ENCODE assay signal across 2 cellular contexts in the genomic region with DNA sequence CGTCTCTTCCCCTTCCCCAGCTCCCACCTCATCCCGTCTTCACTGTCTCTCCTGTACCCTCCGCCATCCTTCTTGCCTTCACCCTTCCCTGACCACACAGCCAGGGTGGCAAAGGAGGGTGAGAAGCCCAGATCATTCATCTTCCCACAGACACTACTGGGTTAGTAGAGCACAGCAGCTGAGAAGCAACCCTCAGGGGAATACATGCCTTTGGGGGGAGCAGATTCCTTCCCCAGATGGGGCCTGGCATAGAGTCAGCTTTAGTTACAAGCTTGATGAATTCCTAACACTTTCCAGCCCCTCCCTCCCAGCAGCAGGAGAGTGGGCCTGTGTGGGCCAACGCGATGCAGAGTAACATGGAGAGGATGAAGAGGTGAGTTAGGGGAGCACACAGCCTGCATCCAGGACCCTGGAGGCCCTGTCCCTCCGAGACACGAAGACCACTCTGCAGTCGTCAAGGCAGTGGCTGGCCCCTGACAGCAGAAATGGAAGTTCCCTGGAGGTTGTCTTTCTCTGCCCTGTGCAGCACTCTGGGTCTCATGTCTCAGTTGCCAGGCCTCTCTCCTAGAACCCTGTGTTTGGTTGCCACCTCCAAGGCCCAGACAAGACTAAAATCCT.
TF ChIP-seq lines count a peak whose summit lies in the region.

No MANE protein-coding gene starts in this region.

TF ChIP-seq in IMR-90, 13 proteins besides CTCF, POLR2A, EP300 and RAD21:
- TF ChIP-seq RFX5 (IDR thresholded peaks at IDR 0.05; ENCODE audit: low read depth, low read length): no peak
- no peak for TF ChIP-seq CEBPB (IDR thresholded peaks at IDR 0.05; ENCODE audit: low read depth, low read length)
- no peak for TF ChIP-seq USF2 (IDR thresholded peaks at IDR 0.05; ENCODE audit: low read depth, low read length)
- TF ChIP-seq, protein P1, sequence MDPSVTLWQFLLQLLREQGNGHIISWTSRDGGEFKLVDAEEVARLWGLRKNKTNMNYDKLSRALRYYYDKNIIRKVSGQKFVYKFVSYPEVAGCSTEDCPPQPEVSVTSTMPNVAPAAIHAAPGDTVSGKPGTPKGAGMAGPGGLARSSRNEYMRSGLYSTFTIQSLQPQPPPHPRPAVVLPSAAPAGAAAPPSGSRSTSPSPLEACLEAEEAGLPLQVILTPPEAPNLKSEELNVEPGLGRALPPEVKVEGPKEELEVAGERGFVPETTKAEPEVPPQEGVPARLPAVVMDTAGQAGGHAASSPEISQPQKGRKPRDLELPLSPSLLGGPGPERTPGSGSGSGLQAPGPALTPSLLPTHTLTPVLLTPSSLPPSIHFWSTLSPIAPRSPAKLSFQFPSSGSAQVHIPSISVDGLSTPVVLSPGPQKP (IDR thresholded peaks at IDR 0.05; ENCODE audit: borderline replicate concordance, low read depth, low read length): no peak
- no peak for TF ChIP-seq FOS (IDR thresholded peaks at IDR 0.05; ENCODE audit: low read depth, low read length)
- TF ChIP-seq RCOR1 (IDR thresholded peaks at IDR 0.05; ENCODE audit: insufficient replicate concordance, low read length): no peak
- TF ChIP-seq NFE2L2 (IDR thresholded peaks at IDR 0.05; ENCODE audit: low read depth, low read length): no peak
- no peak for TF ChIP-seq MAFK (IDR thresholded peaks at IDR 0.05; ENCODE audit: low read depth, low read length)
- TF ChIP-seq BHLHE40 (IDR thresholded peaks at IDR 0.05; ENCODE audit: low read depth, low read length): no peak
- no peak for TF ChIP-seq SMC3 (IDR thresholded peaks at IDR 0.05; ENCODE audit: low read depth, low read length)

TF ChIP-seq in GM12878, 131 proteins besides CTCF, POLR2A, EP300 and RAD21:
- TF ChIP-seq SUZ12 (IDR thresholded peaks at IDR 0.05; ENCODE audit: unreplicated experiment) (no peak), ZNF217 (IDR thresholded peaks at IDR 0.05) (no peak), MEF2B (IDR thresholded peaks at IDR 0.05; ENCODE audit: partially characterized antibody, poor library complexity, severe bottlenecking) (peak; percentile 61), TAF1 (IDR thresholded peaks at IDR 0.05; ENCODE audit: borderline replicate concordance, low read depth, low read length) (no peak), CUX1 (IDR thresholded peaks at IDR 0.05; ENCODE audit: insufficient replicate concordance, low read depth, low read length) (no peak), SIX5 (IDR thresholded peaks at IDR 0.05; ENCODE audit: low read depth, low read length, severe bottlenecking) (no peak)
